ENCODE assay signal across 25 cellular contexts in the genomic region with DNA sequence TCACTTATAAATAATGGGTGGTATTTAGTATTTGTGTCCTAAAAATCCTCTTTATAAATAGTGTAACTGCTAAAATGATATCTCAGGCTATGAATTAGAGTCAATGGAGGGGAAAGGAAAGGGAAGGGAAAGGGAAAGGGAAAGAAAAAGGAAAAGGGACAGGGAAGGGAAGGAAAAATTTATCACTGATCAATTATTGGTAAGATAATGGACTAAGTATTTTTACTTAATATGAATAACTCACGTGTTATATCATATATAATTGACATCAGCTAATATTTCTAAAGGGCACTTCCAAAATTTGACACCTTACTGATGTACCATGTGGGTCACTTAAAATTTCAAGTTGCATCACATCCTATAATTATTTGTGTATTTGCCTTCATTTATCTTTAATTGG.
"Had no signal": no experiment of that assay in that cellular context is flagged by ENCODE, and none has a peak within 500 bp of the region (broad histone marks: within the 10 kb centered on the region; RNA-seq: fewer than 3 reads in every experiment).

No MANE protein-coding gene starts in this region.

- FAIRE-seq: keratinocyte had no signal

- H3K4me1 Mint-ChIP-seq: endodermal cell, mesothelial cell of epicardium, naive B cell had no signal

- H3K9me3 Mint-ChIP-seq: dendritic cell treated with granulocyte-macrophage colony-stimulating factor and Interleukin-4, amounts not matched to agents 40 ng/mL and 50 ng/mL, for 4 days had no signal

- H3K27ac ChIP-seq: colonic mucosa, epithelial cell of prostate, esophagus squamous epithelium, gastrocnemius medialis, heart right ventricle, left lung, lower lobe of right lung had no signal

- H3K27me3 Mint-ChIP-seq: dendritic cell treated with granulocyte-macrophage colony-stimulating factor and Interleukin-4, amounts not matched to agents 40 ng/mL and 50 ng/mL, for 4 days; effector memory CD8-positive, alpha-beta T cell; naive B cell had no signal

- H3K4me3 ChIP-seq: colonic mucosa, esophagus squamous epithelium, gastrocnemius medialis, heart right ventricle, left lung, lower lobe of right lung, mucosa of descending colon had no signal

- DNase-seq: colonic mucosa; cortex of kidney; effector CD8-positive, alpha-beta T cell; effector memory CD8-positive, alpha-beta T cell; endodermal cell; erythroblast; esophagus squamous epithelium; foreskin fibroblast; foreskin melanocyte; gastrocnemius medialis; glutamatergic neuron; head of caudate nucleus; heart right ventricle; hippocampal formation; left cardiac atrium; left lung; left ventricle myocardium superior; lower lobe of right lung; mesenchymal stem cell; mucosa of descending colon; naive B cell had no signal

- H3K4me1 ChIP-seq: colonic mucosa, esophagus squamous epithelium, gastrocnemius medialis, heart right ventricle, left lung, lower lobe of right lung had no signal

- H3K36me3 Mint-ChIP-seq: mesothelial cell of epicardium, naive B cell had no signal

- H3K4me3 Mint-ChIP-seq: dendritic cell treated with granulocyte-macrophage colony-stimulating factor and Interleukin-4, amounts not matched to agents 40 ng/mL and 50 ng/mL, for 4 days; effector memory CD8-positive, alpha-beta T cell; endodermal cell; mesothelial cell of epicardium; naive B cell had no signal

- H3K27me3 ChIP-seq: colonic mucosa, esophagus squamous epithelium, gastrocnemius medialis, heart right ventricle, left lung had no signal

- H3K9me3 ChIP-seq: colonic mucosa, esophagus squamous epithelium, gastrocnemius medialis, lower lobe of right lung had no signal

- H3K36me3 ChIP-seq: colonic mucosa, esophagus squamous epithelium, gastrocnemius medialis, heart right ventricle, left lung, lower lobe of right lung had no signal

- H3K27ac Mint-ChIP-seq: dendritic cell treated with granulocyte-macrophage colony-stimulating factor and Interleukin-4, amounts not matched to agents 40 ng/mL and 50 ng/mL, for 4 days; effector memory CD8-positive, alpha-beta T cell; endodermal cell; mesothelial cell of epicardium; naive B cell had no signal
